In the genomic region with DNA sequence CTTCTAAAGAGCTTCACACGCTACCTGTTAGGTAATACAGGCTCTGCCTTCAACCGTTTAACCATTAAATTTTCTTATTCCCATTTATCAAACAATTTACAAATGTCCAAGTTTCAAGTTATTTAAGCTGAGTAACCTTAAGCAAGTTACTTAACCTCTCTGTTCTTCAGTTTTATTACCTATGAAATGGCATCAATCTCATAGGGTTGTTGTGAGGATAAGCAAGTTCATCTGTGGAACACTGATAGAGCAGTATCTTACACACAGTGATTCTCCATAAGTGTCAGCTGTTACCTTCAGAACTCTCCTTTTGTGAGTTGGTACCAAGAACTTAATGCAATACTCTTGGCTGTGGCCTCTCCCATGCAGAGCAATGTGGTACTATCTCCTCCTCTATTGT, we compare ENCODE assay signal across 9 cellular contexts. TPM values are rescaled to one million over a fixed set of nuclear protein-coding genes. Genes with fewer than 3 reads are reported as not detected.
"Had no signal": no experiment of that assay in that cellular context is flagged by ENCODE, and none has a peak within 500 bp of the region (broad histone marks: within the 10 kb centered on the region; RNA-seq: fewer than 3 reads in every experiment).

No MANE protein-coding gene starts in this region.

- H3K9ac ChIP-seq: KMS-11 had no signal

- H3K27ac ChIP-seq: HL-60, KMS-11 had no signal

- H3K4me2 ChIP-seq: KMS-11 had no signal

- DNase-seq: IMR-90, KBM-7, KG1 had no signal

- FAIRE-seq: HepG2, HTR-8/SVneo had no signal

RNA-seq across cellular contexts. Expression of a gene that starts 40.0 kb away (rescaled TPM):
- total RNA-seq: HepG2, HT-29, HT1080, IMR-90 had no signal
- polyA plus RNA-seq: HepG2, IMR-90 had no signal
